In the genomic region with DNA sequence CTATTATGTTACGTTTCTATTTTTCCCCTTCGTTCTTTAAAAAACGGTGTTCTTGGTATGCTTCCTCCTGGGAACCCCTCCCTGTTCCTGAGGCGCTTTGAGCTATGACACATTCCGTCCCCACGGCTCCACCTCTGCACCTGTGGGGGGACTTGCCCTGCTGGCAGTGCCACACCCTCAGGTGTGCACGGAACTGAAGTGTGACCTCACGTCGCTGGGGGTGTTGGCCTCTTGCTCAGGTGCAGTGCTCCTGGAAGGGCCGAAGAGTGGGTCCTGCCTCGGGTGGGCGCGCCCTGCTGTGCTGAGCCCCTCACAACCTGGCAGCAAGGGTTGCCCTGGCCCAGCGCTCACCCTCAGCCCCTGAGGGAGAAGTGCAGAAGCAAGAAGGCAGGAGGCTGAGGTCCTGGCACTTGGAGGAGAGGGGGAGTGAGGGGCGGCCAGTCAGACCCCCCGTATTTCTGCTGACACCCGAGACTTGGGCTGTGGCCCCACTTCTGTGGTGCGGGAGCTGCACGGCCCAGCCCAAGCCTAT, we compare ENCODE assay signal across 1 cellular context.
A peak's percentile ranks its signal among the peaks of the same experiment; 100 is the strongest.
TF ChIP-seq lines count a peak whose summit lies in the region.

No MANE protein-coding gene starts in this region.

TF ChIP-seq in GM23338, 12 proteins besides CTCF, POLR2A, EP300 and RAD21 (continued from another document):
- TF ChIP-seq ZNF462 (CRISPR knock-in tag; IDR thresholded peaks at IDR 0.05) (no peak), CREB1 (CRISPR knock-in tag; IDR thresholded peaks at IDR 0.05; ENCODE audit: low read depth) (no peak), EZH2 (IDR thresholded peaks at IDR 0.05; ENCODE audit: low read depth, unreplicated experiment) (peak; percentile 21)
